ENCODE assay signal across 20 cellular contexts in the genomic region with DNA sequence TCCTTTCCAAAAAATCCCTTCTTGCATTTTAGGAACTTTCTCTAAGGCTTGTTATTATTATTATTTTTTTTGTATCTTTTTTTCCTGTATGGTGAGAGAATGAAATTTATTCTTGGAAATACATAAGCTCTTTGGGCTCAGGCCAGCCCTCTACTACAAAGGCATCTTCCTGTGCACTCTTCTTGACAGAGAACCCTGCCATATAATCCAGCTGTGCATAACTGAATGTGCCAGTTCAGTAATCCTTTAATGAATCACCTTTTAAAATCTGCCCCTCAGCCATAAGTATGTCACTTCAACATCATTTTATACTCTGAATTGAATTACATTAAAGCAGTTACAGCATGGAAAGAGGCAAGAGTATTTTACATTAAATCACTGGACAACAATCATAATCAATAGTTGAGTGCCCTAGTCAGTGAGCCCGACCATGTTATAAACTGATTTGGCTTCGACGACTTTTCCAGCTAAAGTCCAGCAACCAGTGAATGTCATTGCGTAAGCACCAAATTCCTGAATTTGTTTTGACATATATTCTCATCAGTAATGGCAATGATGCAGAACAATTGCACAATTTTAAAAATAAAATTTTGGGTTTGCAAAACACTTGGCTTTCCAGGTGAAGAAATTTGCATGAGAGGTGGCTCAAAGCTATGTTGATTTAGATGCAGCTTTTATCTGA. TPM values are rescaled to one million over a fixed set of nuclear protein-coding genes. Genes with fewer than 3 reads are reported as not detected.
A peak's percentile ranks its signal among the peaks of the same experiment; 100 is the strongest.
DNase-seq lines count a peak whose midpoint lies in the region; ATAC-seq and TF ChIP-seq lines count a peak whose summit lies in the region.
"Had no signal": no experiment of that assay in that cellular context is flagged by ENCODE, and none has a peak within 500 bp of the region (broad histone marks: within the 10 kb centered on the region; RNA-seq: fewer than 3 reads in every experiment).

No MANE protein-coding gene starts in this region.

- H3K4me3 ChIP-seq in WI38 (ENCODE audit: low read depth, low read length): peak overlapping the region; percentile 11; the same call in 1 of the 2 replicates
- no peak overlapping the region for H3K4me3 ChIP-seq in fibroblast of the aortic adventitia (ENCODE audit: low read depth, low read length)

- DNase-seq in AG20443 (ENCODE audit: low spot score) (peak; percentile 27), fibroblast of the aortic adventitia (ENCODE audit: low read depth) (peak; percentile 58), sciatic nerve (ENCODE audit: low spot score) (no peak), NCI-H128 (lab: John Stamatoyannopoulos, UW; ENCODE audit: unreplicated experiment) (no peak), SHP77 (lab: John Stamatoyannopoulos, UW) (no peak)
- DNase-seq in activated CD8-positive, alpha-beta memory T cell treated with anti-CD3 and anti-CD28 coated beads, Interleukin-2, amount 50 U/mL, for 4 hours: no peak
- DNase-seq: ACHN; activated CD4-positive, alpha-beta T cell treated with anti-CD3 and anti-CD28 coated beads for 4 hours; activated naive CD8-positive, alpha-beta T cell treated with anti-CD3 and anti-CD28 coated beads, Interleukin-2, amount 10 ng/mL, durations not matched to agents 7 days and 5 days; CD4-positive, alpha-beta T cell; DMS153; hypothalamus; kidney; NCI-H2029; NCI-H510A; nephron progenitor cell had no signal

- ATAC-seq in sciatic nerve (peak; percentile 36), GM21825 (IDR thresholded peaks at IDR 0.05; ENCODE audit: unreplicated experiment) (no peak)
- ATAC-seq: esophagus mucosa had no signal

- TF ChIP-seq CTCF in WI38 (IDR thresholded peaks at IDR 0.05; ENCODE audit: low read depth, low read length): no peak
- TF ChIP-seq CTCF in fibroblast of the aortic adventitia (IDR thresholded peaks at IDR 0.05; ENCODE audit: insufficient read depth, low read length): no peak

- intact Hi-C loops in sciatic nerve (cut with DNase I): no loop called here

RNA-seq across cellular contexts. Expression of a gene that starts 59.2 kb away (rescaled TPM):
- total RNA-seq in fibroblast of the aortic adventitia (ENCODE audit: low replicate concordance) (33.0 and 64.3 TPM in 2 replicates), sciatic nerve (18.2 TPM)
- total RNA-seq: activated naive CD8-positive, alpha-beta T cell treated with anti-CD3 and anti-CD28 coated beads, Interleukin-2, amount 10 ng/mL, durations not matched to agents 7 days and 5 days; activated T-helper 2 cell treated with anti-CD3 and anti-CD28 coated beads, Interferon-gamma antibody, Interleukin-2, Interleukin-4, amounts not matched to agents 10 μg/mL and 5 μg/mL and 100 μg/mL, durations not matched to agents 14 hours and 24 hours and 36 hours; CD4-positive, alpha-beta T cell had no signal

Comparison
In these comparisons a context has a peak if more than half of its experiments do, and no peak if none do; other contexts are left out.
1. DNase-seq: peak in AG20443 (single experiment) and fibroblast of the aortic adventitia (single experiment); none in sciatic nerve (single experiment), NCI-H128 (single experiment), activated CD8-positive, alpha-beta memory T cell treated with anti-CD3 and anti-CD28 coated beads, Interleukin-2, amount 50 U/mL, for 4 hours (single experiment) and SHP77 (0 of 2).